ENCODE assay signal across 22 cellular contexts in the genomic region with DNA sequence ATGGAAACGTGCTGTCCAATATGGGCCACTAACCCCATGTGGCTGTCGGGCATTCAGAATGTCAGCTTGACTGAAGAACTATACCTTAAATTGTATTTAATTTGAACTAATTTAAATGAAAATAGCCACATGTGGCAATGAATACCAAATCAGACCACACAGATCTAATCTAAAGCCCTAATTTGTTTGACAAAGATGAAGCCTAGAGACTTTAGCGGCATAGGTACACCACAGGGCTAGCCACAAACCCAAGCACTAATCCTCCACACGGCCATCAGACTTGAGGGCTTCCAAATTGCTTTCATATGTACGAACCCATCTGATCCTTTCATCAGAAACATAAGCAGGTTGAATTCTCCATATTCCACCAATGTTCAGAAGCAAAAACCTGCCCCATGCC.
DNase-seq lines count a peak whose midpoint lies in the region; ATAC-seq and TF ChIP-seq lines count a peak whose summit lies in the region.
"Had no signal": no experiment of that assay in that cellular context is flagged by ENCODE, and none has a peak within 500 bp of the region (broad histone marks: within the 10 kb centered on the region; RNA-seq: fewer than 3 reads in every experiment).

No MANE protein-coding gene starts in this region.

- H3K4me1 Mint-ChIP-seq in WTC11, result peaks cover 46% of the 10 kb centered on the region

- H3K79me2 ChIP-seq in Karpas-422 (ENCODE audit: low read length), result no peaks in the 10 kb centered on the region

- H4K20me1 ChIP-seq in Karpas-422 (ENCODE audit: insufficient read depth, low read depth, low read length), result peaks cover 47% of the 10 kb centered on the region

- H3K4me1 ChIP-seq in HAP-1, result peaks cover 41% of the 10 kb centered on the region
- H3K4me1 ChIP-seq in Karpas-422 (ENCODE audit: low read length), result peaks cover 13% of the 10 kb centered on the region
- peaks cover 42% of the 10 kb centered on the region for H3K4me1 ChIP-seq in iPS-20b (ENCODE audit: insufficient read depth, low read length)
- no peaks in the 10 kb centered on the region for H3K4me1 ChIP-seq in colonic mucosa
- H3K4me1 ChIP-seq: A549 had no signal

- 0 out of 2 replicates have a peak, but pooled peaks cover 9% of the 10 kb centered on the region for H3K27me3 ChIP-seq in HAP-1 (ENCODE audit: low read depth)
- H3K27me3 ChIP-seq in Karpas-422 (ENCODE audit: low read length), result no peaks in the 10 kb centered on the region
- no peaks in the 10 kb centered on the region for H3K27me3 ChIP-seq in iPS-20b (ENCODE audit: insufficient read depth, low read length)
- no peaks in the 10 kb centered on the region for H3K27me3 ChIP-seq in colonic mucosa
- H3K27me3 ChIP-seq: BLaER1 treated with 17β-estradiol and CSF1 and Interleukin-3, amounts not matched to agents 10 nM and 100 nM had no signal

- no peaks in the 10 kb centered on the region for H3K27me3 Mint-ChIP-seq in WTC11 (ENCODE audit: low read depth)
- H3K27me3 Mint-ChIP-seq: CD4-positive, alpha-beta T cell had no signal

- no peaks in the 10 kb centered on the region for H3K36me3 Mint-ChIP-seq in WTC11

- H3K9ac ChIP-seq in Karpas-422 (ENCODE audit: low read length), result no peak overlapping the region
- H3K9ac ChIP-seq in iPS-20b (ENCODE audit: low read depth, low read length), result peak overlapping the region; percentile 52; the same call in 1 of the 2 replicates
- no peak overlapping the region for H3K9ac ChIP-seq in colonic mucosa (ENCODE audit: low read depth in 2 of 2, low read length in 2 of 2)
- H3K9ac ChIP-seq: BLaER1 treated with 17β-estradiol and CSF1 and Interleukin-3, amounts not matched to agents 10 nM and 100 nM; KMS-11 had no signal

- POLR2A ChIA-PET in WTC11 (lab: Charles Lee), result interaction anchor here (0.5 kb wide), 1 partner anchor 1009 kb away, joined by 3 read pairs; no protein-coding TSS in a partner anchor

- no peaks in the 10 kb centered on the region for H3K9me3 ChIP-seq in HAP-1
- H3K9me3 ChIP-seq in Karpas-422 (ENCODE audit: low read length), result no peaks in the 10 kb centered on the region
- H3K9me3 ChIP-seq in iPS-20b (ENCODE audit: insufficient read depth, low read depth, low read length), result no peaks in the 10 kb centered on the region
- H3K9me3 ChIP-seq in colonic mucosa, result no peaks in the 10 kb centered on the region
- H3K9me3 ChIP-seq: A549; BLaER1 treated with 17β-estradiol and CSF1 and Interleukin-3, amounts not matched to agents 10 nM and 100 nM had no signal

- no peaks in the 10 kb centered on the region for H3K9me2 ChIP-seq in Karpas-422 (replicated peaks; ENCODE audit: insufficient read depth, low read length)

- no peak overlapping the region for H2AFZ ChIP-seq in Karpas-422 (ENCODE audit: low read length)

- H3K4me3 ChIP-seq in HAP-1 (no peak overlapping the region), Karpas-422 (ENCODE audit: low read length) (no peak overlapping the region), iPS-20b (ENCODE audit: low read length) (peak overlapping the region; percentile 48), colonic mucosa (no peak overlapping the region)
- H3K4me3 ChIP-seq: A549; BLaER1 treated with 17β-estradiol and CSF1 and Interleukin-3, amounts not matched to agents 10 nM and 100 nM had no signal

- H3K36me3 ChIP-seq in HAP-1 (replicated peaks) (no peaks in the 10 kb centered on the region), Karpas-422 (ENCODE audit: insufficient read depth, low read length) (no peaks in the 10 kb centered on the region), iPS-20b (ENCODE audit: insufficient read depth, low read depth, low read length) (no peaks in the 10 kb centered on the region), colonic mucosa (no peaks in the 10 kb centered on the region)

- H3K27ac ChIP-seq in Karpas-422 (ENCODE audit: low read length) (no peak overlapping the region), iPS-20b (ENCODE audit: low read length) (peak overlapping the region; percentile 70), colonic mucosa (no peak overlapping the region)
- H3K27ac ChIP-seq: A549; BLaER1 treated with 17β-estradiol and CSF1 and Interleukin-3, amounts not matched to agents 10 nM and 100 nM; KMS-11 had no signal

- in situ Hi-C loops in HAP-1 (cut with MboI; ENCODE audit: low sequenced_read_pairs), result no loop called here

- peak overlapping the region; percentile 7; the same call in 1 of the 2 replicates for H3K4me3 Mint-ChIP-seq in WTC11
- H3K4me3 Mint-ChIP-seq: CD4-positive, alpha-beta T cell had no signal

- no peak for TF ChIP-seq CTCF in WTC11 (IDR thresholded peaks at IDR 0.05)
- no peak for TF ChIP-seq CTCF in colonic mucosa (IDR thresholded peaks at IDR 0.05)

- H3K4me2 ChIP-seq in Karpas-422 (ENCODE audit: low read depth, low read length, poor library complexity, severe bottlenecking), result no peak overlapping the region
- H3K4me2 ChIP-seq: A549; BLaER1 treated with 17β-estradiol and CSF1 and Interleukin-3, amounts not matched to agents 10 nM and 100 nM; KMS-11 had no signal

- CTCF ChIA-PET in WTC11 (lab: Charles Lee), result interaction anchor here (0.7 to 1.3 kb wide), 2 partner anchors 45 to 56 kb away, joined by 3 to 4 read pairs; no protein-coding TSS in a partner anchor

- H3K9me3 Mint-ChIP-seq in WTC11, result no peaks in the 10 kb centered on the region
- H3K9me3 Mint-ChIP-seq: CD4-positive, alpha-beta T cell had no signal

- H3K27ac Mint-ChIP-seq in WTC11, result peak overlapping the region; percentile 65
- H3K27ac Mint-ChIP-seq: CD4-positive, alpha-beta T cell had no signal

- intact Hi-C loops in colonic mucosa (cut with DNase I), result no loop called here
- intact Hi-C loops in sciatic nerve (cut with DNase I), result no loop called here

- ATAC-seq in WTC11 (peak; percentile 77), HG02798 (IDR thresholded peaks at IDR 0.05; ENCODE audit: poor library complexity, unreplicated experiment) (no peak), sciatic nerve (no peak)
- ATAC-seq: A549, PC-3, SK-N-SH treated with all-trans-retinoic acid at 6 μM for 48 hours had no signal

- peak; percentile 75 to 84 for DNase-seq in HAP-1 (ENCODE audit: low spot score in 2 of 2)
- peak; percentile 42 for DNase-seq in Karpas-422
- DNase-seq in WTC11 (ENCODE audit: low spot score), result no peak
- DNase-seq in NCI-H187 (lab: John Stamatoyannopoulos, UW), result no peak
- DNase-seq in colonic mucosa, result no peak
- DNase-seq in sciatic nerve (ENCODE audit: low spot score), result no peak
- DNase-seq: AML-193; CD4-positive, alpha-beta T cell; IMR-90; NCI-H1092 treated with DMSO at 0.1 percent for 48 hours; NCI-H1436 treated with DMSO at 0.1 percent for 48 hours; NCI-H1930; NCI-H2171; NCI-H226; NCI-H510A; PC-3 had no signal

TF ChIP-seq in WTC11, 78 proteins besides CTCF, POLR2A, EP300 and RAD21:
- TF ChIP-seq ZNF138 (CRISPR knock-in tag; conservative IDR thresholded peaks at IDR 0.05) (no peak), ZNF121 (CRISPR knock-in tag; IDR thresholded peaks at IDR 0.05) (no peak), FOXP1 (CRISPR knock-in tag; IDR thresholded peaks at IDR 0.05; ENCODE audit: borderline replicate concordance) (no peak)
- TF ChIP-seq, protein P1, sequence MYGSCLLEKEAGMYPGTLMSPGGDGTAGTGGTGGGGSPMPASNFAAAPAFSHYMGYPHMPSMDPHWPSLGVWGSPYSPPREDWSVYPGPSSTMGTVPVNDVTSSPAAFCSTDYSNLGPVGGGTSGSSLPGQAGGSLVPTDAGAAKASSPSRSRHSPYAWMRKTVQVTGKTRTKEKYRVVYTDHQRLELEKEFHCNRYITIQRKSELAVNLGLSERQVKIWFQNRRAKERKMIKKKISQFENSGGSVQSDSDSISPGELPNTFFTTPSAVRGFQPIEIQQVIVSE (CRISPR knock-in tag; IDR thresholded peaks at IDR 0.05; ENCODE audit: borderline replicate concordance), result no peak

Comparison
In these comparisons a context has a peak if more than half of its experiments do, and no peak if none do; other contexts are left out.
1. DNase-seq: peak in HAP-1 (2 of 2) and Karpas-422 (single experiment); none in WTC11 (single experiment), NCI-H187 (0 of 2), colonic mucosa (single experiment) and sciatic nerve (single experiment).